Comparison of ENCODE assay signal across 23 cellular contexts in genomic region chr13:78029891-78030290, GRCh38.
"Had no signal": no experiment of that assay in that cellular context is flagged by ENCODE, and none has a peak within 500 bp of the region (broad histone marks: within the 10 kb centered on the region; RNA-seq: fewer than 3 reads in every experiment).

No MANE protein-coding gene starts in this region.

- H3K4me1 Mint-ChIP-seq: activated naive CD4-positive, alpha-beta T cell treated with anti-CD3 and anti-CD28 coated beads, Interleukin-2, amount 10 ng/mL, durations not matched to agents 7 days and 5 days; naive thymus-derived CD4-positive, alpha-beta T cell had no signal

- H3K4me3 Mint-ChIP-seq: activated CD4-positive, alpha-beta memory T cell treated with anti-CD3 and anti-CD28 coated beads for 36 hours; activated naive CD4-positive, alpha-beta T cell treated with anti-CD3 and anti-CD28 coated beads, Interleukin-2, amount 10 ng/mL, durations not matched to agents 7 days and 5 days; activated naive CD8-positive, alpha-beta T cell treated with anti-CD3 and anti-CD28 coated beads, Interleukin-2, amount 10 ng/mL, durations not matched to agents 7 days and 5 days; activated T-cell treated with anti-CD3 and anti-CD28 coated beads, Interleukin-2, amount 50 U/mL, for 24 hours; naive thymus-derived CD4-positive, alpha-beta T cell had no signal

- FAIRE-seq: endometrium, keratinocyte had no signal

- H3K4me1 ChIP-seq: ascending aorta, gastroesophageal sphincter, right lobe of liver, tibial nerve had no signal

- ATAC-seq: gastroesophageal sphincter; left colon; naive thymus-derived CD4-positive, alpha-beta T cell; right lobe of liver had no signal

- H3K36me3 Mint-ChIP-seq: activated CD4-positive, alpha-beta memory T cell treated with anti-CD3 and anti-CD28 coated beads for 36 hours; activated naive CD4-positive, alpha-beta T cell treated with anti-CD3 and anti-CD28 coated beads, Interleukin-2, amount 10 ng/mL, durations not matched to agents 7 days and 5 days; activated naive CD8-positive, alpha-beta T cell treated with anti-CD3 and anti-CD28 coated beads, Interleukin-2, amount 10 ng/mL, durations not matched to agents 7 days and 5 days; naive thymus-derived CD4-positive, alpha-beta T cell had no signal

- H3K27ac Mint-ChIP-seq: activated CD4-positive, alpha-beta memory T cell treated with anti-CD3 and anti-CD28 coated beads for 36 hours; activated naive CD4-positive, alpha-beta T cell treated with anti-CD3 and anti-CD28 coated beads, Interleukin-2, amount 10 ng/mL, durations not matched to agents 7 days and 5 days; activated naive CD8-positive, alpha-beta T cell treated with anti-CD3 and anti-CD28 coated beads, Interleukin-2, amount 10 ng/mL, durations not matched to agents 7 days and 5 days; activated T-cell treated with anti-CD3 and anti-CD28 coated beads, Interleukin-2, amount 50 U/mL, for 24 hours; naive thymus-derived CD4-positive, alpha-beta T cell had no signal

- H3K9me3 ChIP-seq: ascending aorta, gastroesophageal sphincter, neutrophil, right lobe of liver, tibial nerve had no signal

- DNase-seq: activated CD4-positive, alpha-beta memory T cell treated with anti-CD3 and anti-CD28 coated beads for 36 hours; activated CD4-positive, alpha-beta T cell treated with anti-CD3 and anti-CD28 coated beads for 4 hours; activated CD8-positive, alpha-beta memory T cell treated with anti-CD3 and anti-CD28 coated beads, Interleukin-2, amount 50 U/mL, for 48 hours; activated gamma-delta T cell; activated naive CD4-positive, alpha-beta T cell treated with anti-CD3 and anti-CD28 coated beads, Interleukin-2, amount 10 ng/mL, durations not matched to agents 7 days and 5 days; activated naive CD8-positive, alpha-beta T cell treated with anti-CD3 and anti-CD28 coated beads, Interleukin-2, amount 10 ng/mL, durations not matched to agents 7 days and 5 days; activated T-cell treated with anti-CD3 and anti-CD28 coated beads, Interleukin-2, amount 50 U/mL, for 24 hours; central memory CD4-positive, alpha-beta T cell; effector CD4-positive, alpha-beta T cell; head of caudate nucleus; hippocampal formation; left colon; midbrain; naive thymus-derived CD4-positive, alpha-beta T cell; right lobe of liver; stimulated activated CD4-positive, alpha-beta T cell treated with anti-CD3 and anti-CD28 coated beads, Interleukin-2, amount 100 ng/mL, for 48 hours; stimulated activated naive CD4-positive, alpha-beta T cell treated with Interleukin-2 at 50 U/mL for 16 hours had no signal

- H3K9me3 Mint-ChIP-seq: activated CD4-positive, alpha-beta memory T cell treated with anti-CD3 and anti-CD28 coated beads for 36 hours; activated naive CD4-positive, alpha-beta T cell treated with anti-CD3 and anti-CD28 coated beads, Interleukin-2, amount 10 ng/mL, durations not matched to agents 7 days and 5 days; activated naive CD8-positive, alpha-beta T cell treated with anti-CD3 and anti-CD28 coated beads, Interleukin-2, amount 10 ng/mL, durations not matched to agents 7 days and 5 days; activated T-cell treated with anti-CD3 and anti-CD28 coated beads, Interleukin-2, amount 50 U/mL, for 24 hours had no signal

- H3K4me3 ChIP-seq: ascending aorta, gastroesophageal sphincter, right lobe of liver, tibial nerve had no signal

- H3K27ac ChIP-seq: ascending aorta, gastroesophageal sphincter, neutrophil, right lobe of liver, tibial nerve had no signal

- H3K36me3 ChIP-seq: ascending aorta, gastroesophageal sphincter, neutrophil, right lobe of liver, tibial nerve had no signal

- H3K27me3 ChIP-seq: ascending aorta, gastroesophageal sphincter, neutrophil, right lobe of liver, tibial nerve had no signal
